ENCODE assay signal across 1 cellular context in the genomic region with DNA sequence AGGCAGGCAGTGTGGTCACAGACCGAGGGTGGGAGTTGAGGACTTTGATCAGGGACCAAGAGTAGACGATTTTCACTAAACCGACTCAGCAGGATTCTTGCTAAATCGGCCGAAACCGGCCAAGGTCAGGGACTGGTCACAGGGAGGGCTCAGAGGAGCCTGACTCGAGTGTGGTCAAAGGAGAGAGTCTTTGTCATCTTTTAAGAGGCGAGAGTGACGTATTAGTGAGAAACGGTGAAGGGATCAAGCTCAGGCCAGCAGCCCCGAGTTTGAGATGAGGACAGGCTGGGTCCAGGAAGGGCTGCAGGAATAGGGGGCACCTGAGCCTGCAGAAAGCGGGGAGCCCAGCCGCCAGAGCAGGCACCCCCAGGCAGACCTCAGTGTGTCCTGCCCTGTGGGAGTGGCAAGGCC.
TF ChIP-seq lines count a peak whose summit lies in the region.

No MANE protein-coding gene starts in this region.

TF ChIP-seq in IMR-90, 13 proteins besides CTCF, POLR2A, EP300 and RAD21 (continued from another document):
- TF ChIP-seq NFE2L2 (IDR thresholded peaks at IDR 0.05; ENCODE audit: low read depth, low read length) (no peak), CEBPB (IDR thresholded peaks at IDR 0.05; ENCODE audit: low read depth, low read length) (no peak), RCOR1 (IDR thresholded peaks at IDR 0.05; ENCODE audit: insufficient replicate concordance, low read length) (no peak), FOS (IDR thresholded peaks at IDR 0.05; ENCODE audit: low read depth, low read length) (no peak), SMC3 (IDR thresholded peaks at IDR 0.05; ENCODE audit: low read depth, low read length) (no peak)
- TF ChIP-seq, protein P1, sequence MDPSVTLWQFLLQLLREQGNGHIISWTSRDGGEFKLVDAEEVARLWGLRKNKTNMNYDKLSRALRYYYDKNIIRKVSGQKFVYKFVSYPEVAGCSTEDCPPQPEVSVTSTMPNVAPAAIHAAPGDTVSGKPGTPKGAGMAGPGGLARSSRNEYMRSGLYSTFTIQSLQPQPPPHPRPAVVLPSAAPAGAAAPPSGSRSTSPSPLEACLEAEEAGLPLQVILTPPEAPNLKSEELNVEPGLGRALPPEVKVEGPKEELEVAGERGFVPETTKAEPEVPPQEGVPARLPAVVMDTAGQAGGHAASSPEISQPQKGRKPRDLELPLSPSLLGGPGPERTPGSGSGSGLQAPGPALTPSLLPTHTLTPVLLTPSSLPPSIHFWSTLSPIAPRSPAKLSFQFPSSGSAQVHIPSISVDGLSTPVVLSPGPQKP (IDR thresholded peaks at IDR 0.05; ENCODE audit: borderline replicate concordance, low read depth, low read length), result no peak
